ENCODE assay signal across 8 cellular contexts in the genomic region with DNA sequence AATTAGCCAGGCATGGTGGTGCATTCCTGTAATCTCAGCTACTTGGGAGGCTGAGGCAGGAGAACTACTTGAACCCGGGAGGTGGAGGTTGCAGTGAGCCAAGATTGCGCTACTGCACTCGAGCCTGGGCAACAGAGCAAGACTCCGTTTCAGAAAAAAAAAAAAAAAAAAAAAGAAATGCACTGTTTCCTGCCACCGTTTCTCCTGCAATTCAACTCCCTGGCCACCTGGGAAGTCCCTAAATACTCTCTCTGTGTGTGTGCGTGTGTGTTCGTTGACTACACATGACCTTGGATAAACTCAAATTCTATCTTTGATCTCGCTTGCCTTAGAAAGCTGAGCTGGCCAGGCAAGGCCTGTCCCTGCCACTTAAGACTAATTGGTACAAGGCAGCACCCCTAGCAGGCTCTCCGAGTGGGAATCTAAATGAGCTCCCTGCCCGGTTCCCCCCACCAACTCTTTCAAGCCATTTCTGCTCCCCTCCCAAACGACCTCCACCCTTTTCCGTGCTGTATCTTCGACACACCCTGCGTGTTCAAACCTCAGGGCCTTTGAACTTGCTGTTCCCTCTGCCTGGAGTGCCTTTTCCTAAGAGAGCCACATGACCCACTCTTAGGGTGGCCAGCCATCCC. TPM values are rescaled to one million over a fixed set of nuclear protein-coding genes. Genes with fewer than 3 reads are reported as not detected.
DNase-seq lines count a peak whose midpoint lies in the region; ATAC-seq and TF ChIP-seq lines count a peak whose summit lies in the region.

No MANE protein-coding gene starts in this region.

- DNase-seq in NCI-H1417 (lab: John Stamatoyannopoulos, UW) = peak; percentile 39 to 77 (median 46)
- DNase-seq in NCI-H1417 treated with DMSO at 0.1 percent for 48 hours (lab: John Stamatoyannopoulos, UW) = no peak
- peak; percentile 29 for DNase-seq in LHCN-M2 (ENCODE audit: low read depth)
- peak; percentile 20 for DNase-seq in central memory CD4-positive, alpha-beta T cell
- DNase-seq in naive thymus-derived CD8-positive, alpha-beta T cell = peak in 2 of 10 donors; percentile 21 to 39
- no peak for DNase-seq in vagina (ENCODE audit: extremely low spot score in 2 of 2)
- DNase-seq in SKM-1 treated with dmso at 0.1 percent for 144 hours (lab: John Stamatoyannopoulos, UW; ENCODE audit: unreplicated experiment) = no peak
- DNase-seq in effector memory CD4-positive, alpha-beta T cell = no peak

- H3K9me3 Mint-ChIP-seq in naive thymus-derived CD8-positive, alpha-beta T cell = peaks cover 0 to 1% (median 0%) of the 10 kb centered on the region in 9 donors

- peak overlapping the region in 7 of 10 donors; percentile 27 to 72 (median 49) for H3K27ac Mint-ChIP-seq in naive thymus-derived CD8-positive, alpha-beta T cell

- no peak for TF ChIP-seq POLR2A in vagina (IDR thresholded peaks at IDR 0.05)

- H3K4me3 Mint-ChIP-seq in naive thymus-derived CD8-positive, alpha-beta T cell = no peak overlapping the region

- H3K36me3 ChIP-seq in vagina = no peaks in the 10 kb centered on the region
- H3K36me3 ChIP-seq in effector memory CD4-positive, alpha-beta T cell (ENCODE audit: control insufficient read depth, insufficient read depth, low read length) = no peaks in the 10 kb centered on the region

- TF ChIP-seq CTCF in vagina (IDR thresholded peaks at IDR 0.05) = no peak

- no peak overlapping the region for H3K4me3 ChIP-seq in vagina
- H3K4me3 ChIP-seq in effector memory CD4-positive, alpha-beta T cell (ENCODE audit: insufficient read depth, low read depth, low read length, poor library complexity, severe bottlenecking) = no peak overlapping the region

- no peak overlapping the region for H3K27ac ChIP-seq in vagina
- H3K27ac ChIP-seq in effector memory CD4-positive, alpha-beta T cell (ENCODE audit: insufficient read depth, low read length, poor library complexity, severe bottlenecking) = no peak overlapping the region

- H3K27me3 Mint-ChIP-seq in naive thymus-derived CD8-positive, alpha-beta T cell = no peaks in the 10 kb centered on the region

- no peaks in the 10 kb centered on the region for H3K27me3 ChIP-seq in vagina
- no peaks in the 10 kb centered on the region for H3K27me3 ChIP-seq in effector memory CD4-positive, alpha-beta T cell (replicated peaks; ENCODE audit: control insufficient read depth, insufficient read depth, low read length, poor library complexity, severe bottlenecking)

- H3K4me1 ChIP-seq in vagina = peaks cover 35% of the 10 kb centered on the region
- no peaks in the 10 kb centered on the region for H3K4me1 ChIP-seq in effector memory CD4-positive, alpha-beta T cell (ENCODE audit: control insufficient read depth, insufficient read depth, low read length, poor library complexity, severe bottlenecking)

- H3K9me3 ChIP-seq in vagina = no peaks in the 10 kb centered on the region
- no peaks in the 10 kb centered on the region for H3K9me3 ChIP-seq in effector memory CD4-positive, alpha-beta T cell (ENCODE audit: control insufficient read depth, low read length)

- no peaks in the 10 kb centered on the region for H3K36me3 Mint-ChIP-seq in naive thymus-derived CD8-positive, alpha-beta T cell

- POLR2A ChIA-PET in naive thymus-derived CD8-positive, alpha-beta T cell (lab: Charles Lee) = no interaction called here

- peak in 1 of 2 donors; percentile 67 for ATAC-seq in naive thymus-derived CD8-positive, alpha-beta T cell

- peaks cover 5 to 14% (median 8%) of the 10 kb centered on the region in 4 donors for H3K4me1 Mint-ChIP-seq in naive thymus-derived CD8-positive, alpha-beta T cell

- intact Hi-C loops in vagina (cut with DNase I) = no loop called here

RNA-seq across cellular contexts. Expression of a gene that starts 5.2 kb away (rescaled TPM):
- total RNA-seq in LHCN-M2 (2014; rRNA removed) (23.8 and 26.5 TPM in 2 replicates), vagina (41.5 TPM)
- polyA plus RNA-seq in LHCN-M2 (2012) = 25.9 TPM
- total RNA-seq in naive thymus-derived CD8-positive, alpha-beta T cell = 10 to 100 TPM; 24.3 to 27.2 TPM
- 10 to 100 TPM; 18.9 to 26.0 (median 21.9) TPM for polyA plus RNA-seq in naive thymus-derived CD8-positive, alpha-beta T cell

RNA-seq across cellular contexts. Expression of a gene that starts 20.3 kb away (rescaled TPM):
- not detected in 2 replicates for total RNA-seq in LHCN-M2 (2014; rRNA removed)
- polyA plus RNA-seq in LHCN-M2 (2012) = 0.45 TPM
- total RNA-seq in naive thymus-derived CD8-positive, alpha-beta T cell = 1 to 10 TPM in 1 of 2 experiments, under 1 TPM in 1; 0.62 to 1.1 TPM
- 1 to 10 TPM in 1 of 3 donors, under 1 TPM in 1, not detected in 1; 0.83 to 1.7 TPM for polyA plus RNA-seq in naive thymus-derived CD8-positive, alpha-beta T cell
- total RNA-seq in vagina = 19.2 TPM

RNA-seq across cellular contexts. Expression of a gene that starts 52.4 kb away (rescaled TPM):
- total RNA-seq in LHCN-M2 (2014; rRNA removed) (21.3 and 27.8 TPM in 2 replicates), vagina (37.1 TPM)
- polyA plus RNA-seq in LHCN-M2 (2012) = 32.2 TPM
- total RNA-seq in naive thymus-derived CD8-positive, alpha-beta T cell = 1 to 10 TPM; 4.1 to 6.6 TPM
- polyA plus RNA-seq in naive thymus-derived CD8-positive, alpha-beta T cell = 1 to 10 TPM; 7.4 to 8.5 (median 8.1) TPM

RNA-seq across cellular contexts. Expression of a gene that starts 56.2 kb away (rescaled TPM):
- total RNA-seq in LHCN-M2 (2014; rRNA removed) (55.7 and 58.2 TPM in 2 replicates), vagina (52.1 TPM)
- 64.4 TPM for polyA plus RNA-seq in LHCN-M2 (2012)
- total RNA-seq in naive thymus-derived CD8-positive, alpha-beta T cell = 10 to 100 TPM; 56.9 to 59.9 TPM
- 10 to 100 TPM; 17.2 to 47.3 (median 43.1) TPM for polyA plus RNA-seq in naive thymus-derived CD8-positive, alpha-beta T cell

Comparison
In these comparisons a context has a peak if more than half of its experiments do, and no peak if none do; other contexts are left out.
1. DNase-seq: peak in NCI-H1417 (3 of 3), LHCN-M2 (single experiment) and central memory CD4-positive, alpha-beta T cell (single experiment); none in NCI-H1417 treated with DMSO at 0.1 percent for 48 hours (single experiment), vagina (0 of 2), SKM-1 treated with dmso at 0.1 percent for 144 hours (single experiment) and effector memory CD4-positive, alpha-beta T cell (0 of 3).